Comparison of ENCODE assay signal across 17 cellular contexts in genomic region chr11:1656061-1656441, GRCh38. TPM values are rescaled to one million over a fixed set of nuclear protein-coding genes. Genes with fewer than 3 reads are reported as not detected.
"Had no signal": no experiment of that assay in that cellular context is flagged by ENCODE, and none has a peak within 500 bp of the region (broad histone marks: within the 10 kb centered on the region; RNA-seq: fewer than 3 reads in every experiment).

No MANE protein-coding gene starts in this region.

- H3K27ac Mint-ChIP-seq: activated CD8-positive, alpha-beta memory T cell treated with anti-CD3 and anti-CD28 coated beads, Interleukin-2, amount 10 ng/mL, durations not matched to agents 7 days and 5 days; activated naive CD4-positive, alpha-beta T cell treated with anti-CD3 and anti-CD28 coated beads, Interleukin-2, amount 10 ng/mL, durations not matched to agents 7 days and 5 days; activated T-helper 2 cell treated with anti-CD3 and anti-CD28 coated beads, Interferon-gamma antibody, Interleukin-2, Interleukin-4, amounts not matched to agents 10 μg/mL and 5 μg/mL and 100 μg/mL, durations not matched to agents 14 hours and 24 hours and 36 hours; natural killer cell treated with Interleukin-12 subunit alpha and Interleukin-12 subunit beta and Interleukin-15 and Interleukin-18, amount 100 ng/mL, for 72 hours; stimulated activated effector memory CD8-positive, alpha-beta T cell treated with anti-CD3 and anti-CD28 coated beads, Interleukin-12 subunit alpha, Interleukin-12 subunit beta, amount 100 ng/mL, for 72 hours had no signal

- H3K27ac ChIP-seq: adrenal gland, dorsolateral prefrontal cortex, left lung, prostate gland, thyroid gland had no signal

- H3K9me3 Mint-ChIP-seq: activated naive CD4-positive, alpha-beta T cell treated with anti-CD3 and anti-CD28 coated beads, Interleukin-2, amount 10 ng/mL, durations not matched to agents 7 days and 5 days; activated T-helper 2 cell treated with anti-CD3 and anti-CD28 coated beads, Interferon-gamma antibody, Interleukin-2, Interleukin-4, amounts not matched to agents 10 μg/mL and 5 μg/mL and 100 μg/mL, durations not matched to agents 14 hours and 24 hours and 36 hours; natural killer cell treated with Interleukin-12 subunit alpha and Interleukin-12 subunit beta and Interleukin-15 and Interleukin-18, amount 100 ng/mL, for 72 hours; stimulated activated effector memory CD8-positive, alpha-beta T cell treated with anti-CD3 and anti-CD28 coated beads, Interleukin-12 subunit alpha, Interleukin-12 subunit beta, amount 100 ng/mL, for 72 hours had no signal

- H3K4me1 ChIP-seq: prostate gland, thyroid gland had no signal

- H3K4me3 ChIP-seq: adrenal gland, dorsolateral prefrontal cortex, left lung, prostate gland, thyroid gland had no signal

- H3K27me3 ChIP-seq: thyroid gland had no signal

- H3K9me3 ChIP-seq: adrenal gland, left lung, prostate gland, thyroid gland had no signal

- H3K4me3 Mint-ChIP-seq: activated CD8-positive, alpha-beta memory T cell treated with anti-CD3 and anti-CD28 coated beads, Interleukin-2, amount 10 ng/mL, durations not matched to agents 7 days and 5 days; activated naive CD4-positive, alpha-beta T cell treated with anti-CD3 and anti-CD28 coated beads, Interleukin-2, amount 10 ng/mL, durations not matched to agents 7 days and 5 days; natural killer cell treated with Interleukin-12 subunit alpha and Interleukin-12 subunit beta and Interleukin-15 and Interleukin-18, amount 100 ng/mL, for 72 hours; stimulated activated effector memory CD8-positive, alpha-beta T cell treated with anti-CD3 and anti-CD28 coated beads, Interleukin-12 subunit alpha, Interleukin-12 subunit beta, amount 100 ng/mL, for 72 hours had no signal

- H3K36me3 ChIP-seq: adrenal gland, left lung, prostate gland, thyroid gland had no signal

- ATAC-seq: activated CD4-positive, CD25-positive, alpha-beta regulatory T cell treated with anti-CD3 and anti-CD28 coated beads, Interleukin-2, amount 50 U/mL, for 24 hours; activated CD8-positive, alpha-beta memory T cell treated with anti-CD3 and anti-CD28 coated beads, Interleukin-2, amount 10 ng/mL, durations not matched to agents 7 days and 5 days; left lung; natural killer cell treated with Interleukin-12 subunit alpha and Interleukin-12 subunit beta and Interleukin-15 and Interleukin-18, amount 100 ng/mL, for 72 hours; right cardiac atrium; stimulated activated effector memory CD8-positive, alpha-beta T cell treated with anti-CD3 and anti-CD28 coated beads, Interleukin-12 subunit alpha, Interleukin-12 subunit beta, amount 100 ng/mL, for 72 hours had no signal

- H3K36me3 Mint-ChIP-seq: activated CD8-positive, alpha-beta memory T cell treated with anti-CD3 and anti-CD28 coated beads, Interleukin-2, amount 10 ng/mL, durations not matched to agents 7 days and 5 days; activated naive CD4-positive, alpha-beta T cell treated with anti-CD3 and anti-CD28 coated beads, Interleukin-2, amount 10 ng/mL, durations not matched to agents 7 days and 5 days; natural killer cell treated with Interleukin-12 subunit alpha and Interleukin-12 subunit beta and Interleukin-15 and Interleukin-18, amount 100 ng/mL, for 72 hours; stimulated activated effector memory CD8-positive, alpha-beta T cell treated with anti-CD3 and anti-CD28 coated beads, Interleukin-12 subunit alpha, Interleukin-12 subunit beta, amount 100 ng/mL, for 72 hours had no signal

- DNase-seq: activated CD8-positive, alpha-beta memory T cell treated with anti-CD3 and anti-CD28 coated beads, Interleukin-2, amount 10 ng/mL, durations not matched to agents 7 days and 5 days; activated T-cell treated with anti-CD3 and anti-CD28 coated beads, Interleukin-2, amount 50 U/mL, for 1 hour; occipital lobe; right cardiac atrium; stimulated activated CD4-positive, alpha-beta T cell treated with anti-CD3 and anti-CD28 coated beads, Interleukin-1b, Interleukin-23, amount 100 ng/mL, for 48 hours; thyroid gland had no signal

RNA-seq across cellular contexts. Expression of gene KRTAP5-5, which starts 26.5 kb away (rescaled TPM):
- total RNA-seq: activated CD8-positive, alpha-beta memory T cell treated with anti-CD3 and anti-CD28 coated beads, Interleukin-2, amount 10 ng/mL, durations not matched to agents 7 days and 5 days; activated T-helper 2 cell treated with anti-CD3 and anti-CD28 coated beads, Interferon-gamma antibody, Interleukin-2, Interleukin-4, amounts not matched to agents 10 μg/mL and 5 μg/mL and 100 μg/mL, durations not matched to agents 14 hours and 24 hours and 36 hours; adrenal gland; esophagus mucosa; left lung; natural killer cell treated with Interleukin-12 subunit alpha and Interleukin-12 subunit beta and Interleukin-15 and Interleukin-18, amount 100 ng/mL, for 72 hours; occipital lobe; prostate gland; right cardiac atrium; thyroid gland had no signal
- polyA plus RNA-seq: adrenal gland, keratinocyte, right cardiac atrium had no signal

RNA-seq across cellular contexts. Expression of gene KRTAP5-4, which starts 34.1 kb away (rescaled TPM):
- total RNA-seq: activated CD8-positive, alpha-beta memory T cell treated with anti-CD3 and anti-CD28 coated beads, Interleukin-2, amount 10 ng/mL, durations not matched to agents 7 days and 5 days; activated T-helper 2 cell treated with anti-CD3 and anti-CD28 coated beads, Interferon-gamma antibody, Interleukin-2, Interleukin-4, amounts not matched to agents 10 μg/mL and 5 μg/mL and 100 μg/mL, durations not matched to agents 14 hours and 24 hours and 36 hours; adrenal gland; dorsolateral prefrontal cortex; esophagus mucosa; left lung; natural killer cell treated with Interleukin-12 subunit alpha and Interleukin-12 subunit beta and Interleukin-15 and Interleukin-18, amount 100 ng/mL, for 72 hours; occipital lobe; prostate gland; right cardiac atrium; thyroid gland had no signal
- polyA plus RNA-seq: adrenal gland, keratinocyte, right cardiac atrium had no signal

RNA-seq across cellular contexts. Expression of gene KRTAP5-6, which starts 40.9 kb away (rescaled TPM):
- total RNA-seq: activated CD8-positive, alpha-beta memory T cell treated with anti-CD3 and anti-CD28 coated beads, Interleukin-2, amount 10 ng/mL, durations not matched to agents 7 days and 5 days; activated T-helper 2 cell treated with anti-CD3 and anti-CD28 coated beads, Interferon-gamma antibody, Interleukin-2, Interleukin-4, amounts not matched to agents 10 μg/mL and 5 μg/mL and 100 μg/mL, durations not matched to agents 14 hours and 24 hours and 36 hours; esophagus mucosa; left lung; natural killer cell treated with Interleukin-12 subunit alpha and Interleukin-12 subunit beta and Interleukin-15 and Interleukin-18, amount 100 ng/mL, for 72 hours; occipital lobe; prostate gland; right cardiac atrium; thyroid gland had no signal
- polyA plus RNA-seq: adrenal gland, keratinocyte, right cardiac atrium had no signal

RNA-seq across cellular contexts. Expression of gene KRTAP5-3, which starts 47.8 kb away (rescaled TPM):
- total RNA-seq: activated CD8-positive, alpha-beta memory T cell treated with anti-CD3 and anti-CD28 coated beads, Interleukin-2, amount 10 ng/mL, durations not matched to agents 7 days and 5 days; activated T-helper 2 cell treated with anti-CD3 and anti-CD28 coated beads, Interferon-gamma antibody, Interleukin-2, Interleukin-4, amounts not matched to agents 10 μg/mL and 5 μg/mL and 100 μg/mL, durations not matched to agents 14 hours and 24 hours and 36 hours; adrenal gland; dorsolateral prefrontal cortex; esophagus mucosa; left lung; natural killer cell treated with Interleukin-12 subunit alpha and Interleukin-12 subunit beta and Interleukin-15 and Interleukin-18, amount 100 ng/mL, for 72 hours; occipital lobe; prostate gland; right cardiac atrium; thyroid gland had no signal
- polyA plus RNA-seq: adrenal gland, keratinocyte, right cardiac atrium had no signal

RNA-seq across cellular contexts. Expression of gene KRTAP5-2, which starts 58.0 kb away (rescaled TPM):
- total RNA-seq: activated CD8-positive, alpha-beta memory T cell treated with anti-CD3 and anti-CD28 coated beads, Interleukin-2, amount 10 ng/mL, durations not matched to agents 7 days and 5 days; activated T-helper 2 cell treated with anti-CD3 and anti-CD28 coated beads, Interferon-gamma antibody, Interleukin-2, Interleukin-4, amounts not matched to agents 10 μg/mL and 5 μg/mL and 100 μg/mL, durations not matched to agents 14 hours and 24 hours and 36 hours; adrenal gland; esophagus mucosa; left lung; natural killer cell treated with Interleukin-12 subunit alpha and Interleukin-12 subunit beta and Interleukin-15 and Interleukin-18, amount 100 ng/mL, for 72 hours; occipital lobe; prostate gland; right cardiac atrium; thyroid gland had no signal
- polyA plus RNA-seq: adrenal gland, keratinocyte, right cardiac atrium had no signal
